Comparison of ENCODE assay signal across 18 cellular contexts in the genomic region with DNA sequence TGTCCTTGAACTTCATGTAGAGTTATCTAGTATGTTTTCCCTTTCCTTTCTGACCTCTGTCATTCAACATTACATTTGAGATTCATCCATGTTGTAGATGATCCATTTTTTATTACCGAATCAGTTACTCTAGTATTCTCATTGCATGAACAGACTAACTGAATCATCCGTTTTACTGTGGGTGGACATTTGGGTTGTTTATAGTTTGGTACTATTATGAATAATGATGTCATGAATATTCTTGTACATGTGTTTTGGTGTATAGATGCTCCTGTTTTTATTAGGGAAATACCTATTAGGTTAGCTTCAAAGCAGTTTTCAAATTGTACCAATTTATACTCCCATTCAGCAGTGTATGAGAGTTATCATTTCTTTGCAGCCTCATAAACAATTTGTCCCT.
DNase-seq lines count a peak whose midpoint lies in the region; ATAC-seq and TF ChIP-seq lines count a peak whose summit lies in the region.
"Had no signal": no experiment of that assay in that cellular context is flagged by ENCODE, and none has a peak within 500 bp of the region (broad histone marks: within the 10 kb centered on the region; RNA-seq: fewer than 3 reads in every experiment).

No MANE protein-coding gene starts in this region.

- intact Hi-C loops in Right ventricle myocardium superior (cut with DNase I) = no loop called here
- intact Hi-C loops in CD4-positive, alpha-beta memory T cell (cut with micrococcal nuclease) = no loop called here
- intact Hi-C loops in thyroid gland (cut with DNase I) = loop anchor here (10.0 kb wide), 1 partner anchor 109 kb away; no protein-coding TSS in a partner anchor

- H3K23ac ChIP-seq in trophoblast cell (ENCODE audit: low read length) = no peak overlapping the region

- H4K12ac ChIP-seq in trophoblast cell (ENCODE audit: low read depth, low read length) = no peak overlapping the region

- no peak overlapping the region for H2AK5ac ChIP-seq in trophoblast cell (ENCODE audit: low read length)

- peak overlapping the region; percentile 86 for H3K27ac ChIP-seq in cardiac muscle cell
- H3K27ac ChIP-seq in muscle layer of colon (ENCODE audit: low read depth, low read length) = peak overlapping the region; percentile 77
- no peak overlapping the region for H3K27ac ChIP-seq in CD4-positive, alpha-beta memory T cell (ENCODE audit: low read depth, low read length)
- no peak overlapping the region for H3K27ac ChIP-seq in thyroid gland
- H3K27ac ChIP-seq in trophoblast cell (ENCODE audit: low read depth, low read length) = no peak overlapping the region
- H3K27ac ChIP-seq: BLaER1 had no signal

- peaks cover 12% of the 10 kb centered on the region for H3K36me3 Mint-ChIP-seq in activated naive CD8-positive, alpha-beta T cell
- peaks cover 78 to 87% of the 10 kb centered on the region in 2 donors for H3K36me3 Mint-ChIP-seq in CD4-positive, alpha-beta memory T cell

- no peak overlapping the region for H3K4ac ChIP-seq in trophoblast cell (ENCODE audit: low read depth, low read length)

- ATAC-seq in Right ventricle myocardium superior (ENCODE audit: poor library complexity) (no peak), GM18907 (IDR thresholded peaks at IDR 0.05; ENCODE audit: unreplicated experiment) (no peak)

- H2BK5ac ChIP-seq in trophoblast cell (ENCODE audit: low read depth, low read length, poor library complexity) = no peak overlapping the region

- peaks cover 27% of the 10 kb centered on the region for H3K36me3 ChIP-seq in cardiac muscle cell
- H3K36me3 ChIP-seq in muscle layer of colon (ENCODE audit: insufficient read depth, low read length) = no peaks in the 10 kb centered on the region
- peaks cover 85% of the 10 kb centered on the region for H3K36me3 ChIP-seq in CD4-positive, alpha-beta memory T cell (ENCODE audit: insufficient read depth, low read length)
- H3K36me3 ChIP-seq in thyroid gland = no peaks in the 10 kb centered on the region
- peaks cover 0 to 3% of the 10 kb centered on the region in 2 experiments for H3K36me3 ChIP-seq in trophoblast cell (ENCODE audit: control insufficient read depth in 1 of 2, insufficient read depth in 2 of 2, low read length in 2 of 2)
- H3K36me3 ChIP-seq: HAP-1 had no signal

- H3K79me1 ChIP-seq in trophoblast cell (ENCODE audit: low read length) = peaks cover 11% of the 10 kb centered on the region

- no peaks in the 10 kb centered on the region for H3K9me3 Mint-ChIP-seq in activated naive CD8-positive, alpha-beta T cell (ENCODE audit: low read depth)
- H3K9me3 Mint-ChIP-seq in CD4-positive, alpha-beta memory T cell = no peaks in the 10 kb centered on the region

- no peak overlapping the region for H3K18ac ChIP-seq in trophoblast cell (ENCODE audit: low read length)

- no peak overlapping the region for H3K4me3 Mint-ChIP-seq in activated naive CD8-positive, alpha-beta T cell
- no peak overlapping the region for H3K4me3 Mint-ChIP-seq in CD4-positive, alpha-beta memory T cell

- POLR2A ChIA-PET in CD4-positive, alpha-beta memory T cell (lab: Charles Lee; ENCODE audit: partially characterized antibody) = no interaction called here

- H3K9ac ChIP-seq in muscle layer of colon (ENCODE audit: low read length) (no peak overlapping the region), trophoblast cell (ENCODE audit: low read length) (no peak overlapping the region)
- H3K9ac ChIP-seq: BLaER1 had no signal

- TF ChIP-seq POLR2A in thyroid gland (IDR thresholded peaks at IDR 0.05) = no peak

- CTCF ChIA-PET in CD4-positive, alpha-beta memory T cell (lab: Charles Lee; ENCODE audit: partially characterized antibody) = no interaction called here

- WGBS in thyroid gland, 2 donors = 95% methylated on average over 2 of the region's 2 CpGs
- WGBS in trophoblast cell (ENCODE audit: extremely low coverage, insufficient coverage, insufficient read length) = no CpG with 5 or more reads among the region's 2 CpGs

- no peak overlapping the region for H3K4me3 ChIP-seq in cardiac muscle cell
- H3K4me3 ChIP-seq in muscle layer of colon (ENCODE audit: low read depth in 1 of 2, low read length in 2 of 2) = no peak overlapping the region
- H3K4me3 ChIP-seq in CD4-positive, alpha-beta memory T cell (ENCODE audit: low read length in 2 of 2) = no peak overlapping the region
- no peak overlapping the region for H3K4me3 ChIP-seq in thyroid gland (replicated peaks in 1 of 3)
- H3K4me3 ChIP-seq in trophoblast cell (ENCODE audit: low read depth, low read length) = no peak overlapping the region
- H3K4me3 ChIP-seq: BLaER1, HAP-1 had no signal

- no peak overlapping the region for H4K8ac ChIP-seq in trophoblast cell (ENCODE audit: low read depth, low read length)

- no peak for TF ChIP-seq CTCF in cardiac muscle cell (IDR thresholded peaks at IDR 0.05; ENCODE audit: low read depth, low read length)
- no peak for TF ChIP-seq CTCF in thyroid gland (IDR thresholded peaks at IDR 0.05)

- H3K27ac Mint-ChIP-seq in activated naive CD8-positive, alpha-beta T cell = peak overlapping the region; percentile 83
- peak overlapping the region in 2 of 7 donors; percentile 21 to 38 for H3K27ac Mint-ChIP-seq in CD4-positive, alpha-beta memory T cell

- H3K4me1 ChIP-seq in cardiac muscle cell (ENCODE audit: low read depth) = peaks cover 9% of the 10 kb centered on the region
- peaks cover 51% of the 10 kb centered on the region for H3K4me1 ChIP-seq in muscle layer of colon (ENCODE audit: insufficient read depth, low read length)
- H3K4me1 ChIP-seq in CD4-positive, alpha-beta memory T cell (ENCODE audit: insufficient read depth, low read length) = no peaks in the 10 kb centered on the region
- peaks cover 6 to 11% of the 10 kb centered on the region in 2 donors for H3K4me1 ChIP-seq in thyroid gland
- peaks cover 2 to 12% of the 10 kb centered on the region in 2 experiments for H3K4me1 ChIP-seq in trophoblast cell (ENCODE audit: control insufficient read depth in 1 of 2, insufficient read depth in 2 of 2, low read length in 2 of 2)
- H3K4me1 ChIP-seq: BLaER1, HAP-1 had no signal

- peaks cover 11% of the 10 kb centered on the region for H3K4me1 Mint-ChIP-seq in activated naive CD8-positive, alpha-beta T cell (ENCODE audit: low read depth)
- peaks cover 0 to 7% (median 4%) of the 10 kb centered on the region in 4 donors for H3K4me1 Mint-ChIP-seq in CD4-positive, alpha-beta memory T cell

- H3K27me3 ChIP-seq in cardiac muscle cell (no peaks in the 10 kb centered on the region), muscle layer of colon (ENCODE audit: control insufficient read depth in 1 of 2, insufficient read depth in 2 of 2, low read length in 2 of 2) (no peaks in the 10 kb centered on the region), thyroid gland (no peaks in the 10 kb centered on the region), trophoblast cell (ENCODE audit: insufficient read depth, low read length) (no peaks in the 10 kb centered on the region)
- no peaks in the 10 kb centered on the region for H3K27me3 ChIP-seq in CD4-positive, alpha-beta memory T cell (ENCODE audit: insufficient read depth, low read length)
- H3K27me3 ChIP-seq: BLaER1 had no signal

- DNase-seq in cardiac muscle cell (ENCODE audit: low read depth in 1 of 2, low spot score in 1 of 2) (no peak), Right ventricle myocardium superior (no peak), thyroid gland (no peak), trophoblast cell (no peak)
- no peak for DNase-seq in CD4-positive, alpha-beta memory T cell
- DNase-seq: DMS 273 treated with DMSO at 0.1 percent for 48 hours; KG1; NCI-H1436; NCI-H2029; NCI-H2171; NCI-H446 treated with DMSO at 0.1 percent for 48 hours; NK-92 treated with Interleukin-12 subunit alpha and Interleukin-12 subunit beta, amount 100 ng/mL, for 24 hours; RPMI8226 had no signal

- no peak overlapping the region for H2BK12ac ChIP-seq in trophoblast cell (ENCODE audit: low read length)

- no peak overlapping the region for H2AFZ ChIP-seq in trophoblast cell (ENCODE audit: insufficient read depth, low read length, poor library complexity)

- H4K91ac ChIP-seq in trophoblast cell (ENCODE audit: low read depth, low read length) = no peak overlapping the region

- H2BK120ac ChIP-seq in trophoblast cell (ENCODE audit: insufficient read depth, low read length, poor library complexity) = no peak overlapping the region

- no peaks in the 10 kb centered on the region for H3K27me3 Mint-ChIP-seq in activated naive CD8-positive, alpha-beta T cell
- H3K27me3 Mint-ChIP-seq in CD4-positive, alpha-beta memory T cell = no peaks in the 10 kb centered on the region

- H3K79me2 ChIP-seq in trophoblast cell (ENCODE audit: control insufficient read depth, insufficient read depth, low read length, poor library complexity) = no peaks in the 10 kb centered on the region

- no peak overlapping the region for H3K14ac ChIP-seq in trophoblast cell (ENCODE audit: low read length)

- H3K9me3 ChIP-seq in cardiac muscle cell (ENCODE audit: low read depth) (no peaks in the 10 kb centered on the region), muscle layer of colon (ENCODE audit: low read length) (no peaks in the 10 kb centered on the region), thyroid gland (no peaks in the 10 kb centered on the region), trophoblast cell (ENCODE audit: insufficient read depth, low read depth, low read length) (no peaks in the 10 kb centered on the region)
- no peaks in the 10 kb centered on the region for H3K9me3 ChIP-seq in CD4-positive, alpha-beta memory T cell (ENCODE audit: control insufficient read depth in 1 of 2, low read length in 2 of 2)
- H3K9me3 ChIP-seq: BLaER1, HAP-1 had no signal

- no peak overlapping the region for H3K4me2 ChIP-seq in trophoblast cell (ENCODE audit: low read length)
- H3K4me2 ChIP-seq: BLaER1 had no signal

Comparison
In these comparisons a context has a peak if more than half of its experiments do, and no peak if none do; other contexts are left out.
1. H3K27ac ChIP-seq: peak in cardiac muscle cell (single experiment) and muscle layer of colon (single experiment); none in CD4-positive, alpha-beta memory T cell (single experiment), thyroid gland (0 of 3) and trophoblast cell (single experiment).